In the genomic region with DNA sequence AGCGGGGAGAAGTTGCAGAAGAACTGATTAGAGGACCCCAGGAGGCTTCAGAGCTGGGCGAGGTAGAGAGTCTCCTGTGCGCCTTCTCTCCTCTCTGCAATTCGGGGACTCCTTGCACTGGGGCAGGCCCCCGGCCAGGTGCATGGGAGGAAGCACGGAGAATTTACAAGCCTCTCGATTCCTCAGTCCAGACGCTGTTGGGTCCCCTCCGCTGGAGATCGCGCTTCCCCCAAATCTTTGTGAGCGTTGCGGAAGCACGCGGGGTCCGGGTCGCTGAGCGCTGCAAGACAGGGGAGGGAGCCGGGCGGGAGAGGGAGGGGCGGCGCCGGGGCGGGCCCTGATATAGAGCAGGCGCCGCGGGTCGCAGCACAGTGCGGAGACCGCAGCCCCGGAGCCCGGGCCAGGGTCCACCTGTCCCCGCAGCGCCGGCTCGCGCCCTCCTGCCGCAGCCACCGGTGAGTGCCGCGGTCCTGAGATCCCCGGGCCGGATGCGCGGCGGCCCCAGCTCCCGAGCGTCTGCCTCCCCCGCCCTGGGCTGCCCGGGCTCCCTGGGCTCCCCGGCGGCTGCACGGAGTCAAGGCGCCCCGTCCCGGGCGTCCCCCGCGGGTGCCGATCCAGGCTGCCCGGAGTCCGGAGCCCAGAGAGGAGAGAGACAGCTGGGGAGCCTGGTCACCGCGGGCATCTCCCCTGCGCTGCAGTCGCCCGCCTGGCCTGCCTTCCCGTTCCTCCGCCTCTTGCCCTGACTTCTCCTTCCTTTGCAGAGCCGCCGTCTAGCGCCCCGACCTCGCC, we compare ENCODE assay signal across 8 cellular contexts. TPM values are rescaled to one million over a fixed set of nuclear protein-coding genes. Genes with fewer than 3 reads are reported as not detected.
DNase-seq lines count a peak whose midpoint lies in the region; ATAC-seq and TF ChIP-seq lines count a peak whose summit lies in the region.

A gene (plus strand): TSS at position 369 of the 789 bp plus-strand sequence. CDS start 424 bp downstream, outside the sequence.

- no TSS peak for BruUV-seq in MCF 10A (replicated peaks; lab: Mats Ljungman, UMichigan)

- TF ChIP-seq CTCF in MCF 10A (IDR thresholded peaks at IDR 0.05; ENCODE audit: unreplicated experiment), result no peak

- POLR2A ChIA-PET in MCF 10A (lab: Yijun Ruan, JAX), result interaction anchor here (1.0 to 6.0 kb wide), 8 partner anchors 8 to 88 kb away, joined by 3 to 88 read pairs (median 4); no protein-coding TSS in a partner anchor

- H3K36me3 Mint-ChIP-seq in MCF 10A (ENCODE audit: insufficient read depth, unreplicated experiment), result peaks cover 5% of the 10 kb centered on the region

- peak within 1 kb of the TSS; percentile 97 for H3K4me3 Mint-ChIP-seq in MCF 10A (ENCODE audit: unreplicated experiment)

- CTCF ChIA-PET in MCF 10A (lab: Yijun Ruan, JAX), result interaction anchor here (0.6 kb wide), 1 partner anchor 1641 kb away, joined by 3 read pairs; no protein-coding TSS in a partner anchor

- peaks cover 73% of the 10 kb centered on the region for H3K4me1 Mint-ChIP-seq in MCF 10A (ENCODE audit: insufficient read depth, unreplicated experiment)

- H3K27me3 Mint-ChIP-seq in MCF 10A (ENCODE audit: insufficient read depth, unreplicated experiment), result no peaks in the 10 kb centered on the region

- peak within 1 kb of the TSS; percentile 96 for H3K27ac Mint-ChIP-seq in MCF 10A (ENCODE audit: low read depth, unreplicated experiment)

- intact Hi-C loops in MCF 10A (cut with micrococcal nuclease), result loop anchor here (1.0 kb wide), 1 partner anchor 24 kb away; no protein-coding TSS in a partner anchor

- H3K9me3 Mint-ChIP-seq in MCF 10A (ENCODE audit: unreplicated experiment), result no peaks in the 10 kb centered on the region

- ATAC-seq in HG02642 (IDR thresholded peaks at IDR 0.05; ENCODE audit: poor library complexity, unreplicated experiment), result peak; percentile 34
- ATAC-seq in GM21515 (IDR thresholded peaks at IDR 0.05; ENCODE audit: unreplicated experiment), result no peak

- DNase-seq in D341Med (ENCODE audit: low spot score), result peak; percentile 66
- peak; percentile 31 for DNase-seq in SKM-1 treated with dmso at 0.1 percent for 144 hours (lab: John Stamatoyannopoulos, UW; ENCODE audit: unreplicated experiment)
- DNase-seq in MCF 10A (ENCODE audit: unreplicated experiment), result no peak
- DNase-seq in islet precursor cell, result peak; percentile 79
- peak; percentile 59 for DNase-seq in stimulated activated CD4-positive, alpha-beta T cell treated with anti-CD3 and anti-CD28 coated beads, Interleukin-15, amount 100 ng/mL, for 24 hours
- no peak for DNase-seq in midbrain (lab: John Stamatoyannopoulos, UW)

RNA-seq across cellular contexts. Expression of the gene that starts here (rescaled TPM):
- 17.3 and 30.6 TPM in 2 replicates for total RNA-seq in MCF 10A (2022)

Comparison
In these comparisons a context has a peak if more than half of its experiments do, and no peak if none do; other contexts are left out.
1. DNase-seq: peak in D341Med (single experiment), SKM-1 treated with dmso at 0.1 percent for 144 hours (single experiment), islet precursor cell (single experiment) and stimulated activated CD4-positive, alpha-beta T cell treated with anti-CD3 and anti-CD28 coated beads, Interleukin-15, amount 100 ng/mL, for 24 hours (single experiment); none in MCF 10A (single experiment) and midbrain (single experiment).